ENCODE assay signal across 31 cellular contexts in genomic region chr2:137842430-137842829, GRCh38.
"Had no signal": no experiment of that assay in that cellular context is flagged by ENCODE, and none has a peak within 500 bp of the region (broad histone marks: within the 10 kb centered on the region; RNA-seq: fewer than 3 reads in every experiment).

No MANE protein-coding gene starts in this region.

- H3K4me1 Mint-ChIP-seq: activated CD4-positive, alpha-beta T cell treated with anti-CD3 and anti-CD28 coated beads for 36 hours; activated CD4-positive, alpha-beta T cell treated with anti-CD3 and anti-CD28 coated beads, Interleukin-2, amount 10 ng/mL, durations not matched to agents 7 days and 5 days; brain had no signal

- H3K36me3 ChIP-seq: adrenal gland, MG63, SJSA1 had no signal

- H3K9ac ChIP-seq: SK-N-SH had no signal

- ATAC-seq: activated CD4-positive, alpha-beta T cell treated with anti-CD3 and anti-CD28 coated beads for 36 hours; activated CD4-positive, CD25-positive, alpha-beta regulatory T cell treated with anti-CD3 and anti-CD28 coated beads, Interleukin-2, amount 50 U/mL, for 24 hours; activated CD8-positive, alpha-beta T cell treated with anti-CD3 and anti-CD28 coated beads, Interleukin-2, amount 10 ng/mL, durations not matched to agents 7 days and 5 days; activated naive CD4-positive, alpha-beta T cell treated with anti-CD3 and anti-CD28 coated beads, Interleukin-2, amount 50 U/mL, for 72 hours; Panc1 had no signal

- H3K4me3 ChIP-seq: adrenal gland, MG63, SJSA1 had no signal

- H3K9me2 ChIP-seq: SK-N-SH had no signal

- H3K27ac ChIP-seq: adrenal gland, SJSA1 had no signal

- H3K9me3 ChIP-seq: SJSA1, SK-N-SH had no signal

- H3K4me2 ChIP-seq: SK-N-SH had no signal

- H3K27ac Mint-ChIP-seq: activated CD4-positive, alpha-beta T cell treated with anti-CD3 and anti-CD28 coated beads for 36 hours; activated CD4-positive, alpha-beta T cell treated with anti-CD3 and anti-CD28 coated beads, Interleukin-2, amount 10 ng/mL, durations not matched to agents 7 days and 5 days; activated CD8-positive, alpha-beta T cell treated with anti-CD3 and anti-CD28 coated beads, Interleukin-2, amount 10 ng/mL, durations not matched to agents 7 days and 5 days; activated naive CD4-positive, alpha-beta T cell treated with anti-CD3 and anti-CD28 coated beads for 36 hours; activated naive CD4-positive, alpha-beta T cell treated with anti-CD3 and anti-CD28 coated beads, Interleukin-2, amount 50 U/mL, for 72 hours; activated T-cell treated with anti-CD3 and anti-CD28 coated beads, Interleukin-2, amount 50 U/mL, for 24 hours; brain; T-helper 1 cell treated with Interleukin-12 subunit alpha and Interleukin-12 subunit beta and Interleukin-4 antibody, amounts not matched to agents 30 μg/mL and 1 μg/mL, for 36 hours; T-helper 2 cell treated with Interferon-gamma antibody and Interleukin-4, amounts not matched to agents 5 μg/mL and 100 μg/mL, for 36 hours had no signal

- H3K9me3 Mint-ChIP-seq: activated CD4-positive, alpha-beta T cell treated with anti-CD3 and anti-CD28 coated beads, Interleukin-2, amount 10 ng/mL, durations not matched to agents 7 days and 5 days; activated naive CD4-positive, alpha-beta T cell treated with anti-CD3 and anti-CD28 coated beads for 36 hours; activated naive CD4-positive, alpha-beta T cell treated with anti-CD3 and anti-CD28 coated beads, Interleukin-2, amount 50 U/mL, for 72 hours; activated T-cell treated with anti-CD3 and anti-CD28 coated beads, Interleukin-2, amount 50 U/mL, for 24 hours; T-helper 1 cell treated with Interleukin-12 subunit alpha and Interleukin-12 subunit beta and Interleukin-4 antibody, amounts not matched to agents 30 μg/mL and 1 μg/mL, for 36 hours; T-helper 2 cell treated with Interferon-gamma antibody and Interleukin-4, amounts not matched to agents 5 μg/mL and 100 μg/mL, for 36 hours had no signal

- H3K36me3 Mint-ChIP-seq: activated naive CD4-positive, alpha-beta T cell treated with anti-CD3 and anti-CD28 coated beads, Interleukin-2, amount 50 U/mL, for 72 hours; brain had no signal

- DNase-seq: activated CD4-positive, alpha-beta T cell treated with anti-CD3 and anti-CD28 coated beads for 36 hours; activated CD4-positive, alpha-beta T cell treated with anti-CD3 and anti-CD28 coated beads, Interleukin-2, amount 10 ng/mL, durations not matched to agents 7 days and 5 days; activated CD4-positive, alpha-beta T cell treated with anti-CD3 and anti-CD28 coated beads, Interleukin-2, amount 50 U/mL, for 48 hours; activated CD8-positive, alpha-beta T cell treated with anti-CD3 and anti-CD28 coated beads, Interleukin-2, amount 10 ng/mL, durations not matched to agents 7 days and 5 days; activated gamma-delta T cell treated with Interleukin-2 at 50 U/mL for 16 hours; activated naive CD4-positive, alpha-beta T cell treated with anti-CD3 and anti-CD28 coated beads for 36 hours; activated T-cell treated with anti-CD3 and anti-CD28 coated beads, Interleukin-2, amount 50 U/mL, for 24 hours; adrenal gland; caudate nucleus; Kasumi-1; KG1; MG63; MV-4-11; NCI-H1092; NCI-H1417; NCI-H146; NCI-H187 treated with DMSO at 0.1 percent for 48 hours; NCI-H2081; NCI-H226; NCI-H446 treated with DMSO at 0.1 percent for 48 hours; NCI-H524 treated with DMSO at 0.1 percent for 48 hours; RPMI8226; SHP77 treated with DMSO at 0.1 percent for 48 hours; SK-N-SH had no signal

- H3K27me3 ChIP-seq: adrenal gland, MG63 had no signal

- H3K4me3 Mint-ChIP-seq: activated CD4-positive, alpha-beta T cell treated with anti-CD3 and anti-CD28 coated beads for 36 hours; activated CD4-positive, alpha-beta T cell treated with anti-CD3 and anti-CD28 coated beads, Interleukin-2, amount 10 ng/mL, durations not matched to agents 7 days and 5 days; activated CD8-positive, alpha-beta T cell treated with anti-CD3 and anti-CD28 coated beads, Interleukin-2, amount 10 ng/mL, durations not matched to agents 7 days and 5 days; activated naive CD4-positive, alpha-beta T cell treated with anti-CD3 and anti-CD28 coated beads for 36 hours; activated T-cell treated with anti-CD3 and anti-CD28 coated beads, Interleukin-2, amount 50 U/mL, for 24 hours; brain; T-helper 1 cell treated with Interleukin-12 subunit alpha and Interleukin-12 subunit beta and Interleukin-4 antibody, amounts not matched to agents 30 μg/mL and 1 μg/mL, for 36 hours; T-helper 2 cell treated with Interferon-gamma antibody and Interleukin-4, amounts not matched to agents 5 μg/mL and 100 μg/mL, for 36 hours had no signal

- H3K4me1 ChIP-seq: adrenal gland, SJSA1 had no signal
